Comparison of ENCODE assay signal across 8 cellular contexts in the genomic region with DNA sequence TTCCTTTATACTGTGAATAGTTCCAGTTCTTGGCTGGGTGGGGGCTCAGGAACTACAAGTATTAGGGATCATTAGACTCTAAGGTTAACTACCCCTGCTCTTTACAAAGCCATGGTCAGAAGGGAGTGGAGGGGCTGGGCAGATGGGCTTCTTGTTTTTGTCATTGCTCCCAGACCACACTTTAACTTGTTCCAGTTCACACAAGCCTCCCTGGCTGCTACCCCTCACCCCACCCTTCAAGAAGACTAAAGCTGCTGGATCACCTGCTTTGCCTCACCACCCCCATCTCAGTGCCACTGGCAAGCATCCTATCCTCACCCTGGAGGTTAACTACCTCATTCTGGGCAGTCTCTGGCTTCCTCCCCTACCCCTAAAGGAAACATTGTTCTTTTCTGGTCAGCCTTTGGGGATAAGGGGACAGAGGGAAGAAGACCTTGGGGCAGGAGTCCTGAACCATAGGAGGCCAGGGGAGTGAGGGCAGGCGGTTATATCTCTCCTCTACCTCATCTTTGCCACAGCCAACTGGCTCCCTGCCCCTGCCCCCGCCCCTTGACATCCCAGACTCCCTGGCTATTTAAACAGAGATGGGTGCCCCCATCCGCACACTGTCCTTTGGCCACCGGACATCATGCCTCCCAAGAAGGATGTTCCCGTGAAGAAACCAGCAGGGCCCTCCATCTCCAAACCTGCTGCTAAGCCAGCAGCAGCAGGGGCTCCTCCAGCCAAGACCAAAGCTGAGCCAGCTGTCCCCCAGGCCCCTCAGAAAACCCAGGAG. TPM values are rescaled to one million over a fixed set of nuclear protein-coding genes. Genes with fewer than 3 reads are reported as not detected.
DNase-seq lines count a peak whose midpoint lies in the region; ATAC-seq and TF ChIP-seq lines count a peak whose summit lies in the region.

No MANE protein-coding gene starts in this region.

- peak overlapping the region; percentile 32 for H4K12ac ChIP-seq in trophoblast cell (ENCODE audit: low read depth, low read length)

- H3K4me3 ChIP-seq in GM12875 (ENCODE audit: low read depth, low read length), result peak overlapping the region; percentile 73
- H3K4me3 ChIP-seq in PC-9, result peak overlapping the region; percentile 77
- H3K4me3 ChIP-seq in endocrine pancreas (ENCODE audit: control insufficient read depth, insufficient read depth, low read length), result peak overlapping the region; percentile 71
- H3K4me3 ChIP-seq in trophoblast cell (ENCODE audit: low read depth, low read length), result no peak overlapping the region

- H4K8ac ChIP-seq in trophoblast cell (ENCODE audit: low read depth, low read length), result no peak overlapping the region

- no peak overlapping the region for H2BK120ac ChIP-seq in trophoblast cell (ENCODE audit: insufficient read depth, low read length, poor library complexity)

- DNase-seq in PC-9 (no peak), trophoblast cell (no peak), NCI-H748 treated with DMSO at 0.1 percent for 48 hours (lab: John Stamatoyannopoulos, UW) (no peak)
- no peak for DNase-seq in stimulated activated CD4-positive, alpha-beta T cell treated with anti-CD3 and anti-CD28 coated beads, Interleukin-1b, Interleukin-23, amount 100 ng/mL, for 48 hours
- no peak for DNase-seq in stimulated activated CD4-positive, alpha-beta T cell treated with anti-CD3 and anti-CD28 coated beads, Interleukin-2, amount 100 ng/mL, for 48 hours

- H3F3A ChIP-seq in PC-9 (ENCODE audit: insufficient read depth, low read depth), result peaks cover 22% of the 10 kb centered on the region; the same call in 1 of the 2 replicates

- no peak for ATAC-seq in GM18873 (IDR thresholded peaks at IDR 0.05; ENCODE audit: low FRiP score, unreplicated experiment)

- H4K91ac ChIP-seq in trophoblast cell (ENCODE audit: low read depth, low read length), result no peak overlapping the region

- no TSS peak for BruUV-seq in PC-9 (replicated peaks; lab: Mats Ljungman, UMichigan)

- H2AK5ac ChIP-seq in trophoblast cell (ENCODE audit: low read length), result no peak overlapping the region

- H3K27me3 ChIP-seq in PC-9 (ENCODE audit: insufficient read depth, low read depth) (no peaks in the 10 kb centered on the region), endocrine pancreas (ENCODE audit: control insufficient read depth, insufficient read depth, low read length) (no peaks in the 10 kb centered on the region), trophoblast cell (ENCODE audit: insufficient read depth, low read length) (no peaks in the 10 kb centered on the region)

- WGBS in trophoblast cell (ENCODE audit: extremely low coverage, insufficient coverage, insufficient read length), result no CpG with 5 or more reads among the region's 5 CpGs

- TF ChIP-seq CTCF in GM12875 (IDR thresholded peaks at IDR 0.05; ENCODE audit: borderline replicate concordance, insufficient read depth, low read depth, low read length) (no peak), PC-9 (conservative IDR thresholded peaks at IDR 0.05) (no peak)

- no peak overlapping the region for H2BK5ac ChIP-seq in trophoblast cell (ENCODE audit: low read depth, low read length, poor library complexity)

- H3K79me1 ChIP-seq in trophoblast cell (ENCODE audit: low read length), result peaks cover 16% of the 10 kb centered on the region

- no peak overlapping the region for H3K27ac ChIP-seq in PC-9
- no peak overlapping the region for H3K27ac ChIP-seq in trophoblast cell (ENCODE audit: low read depth, low read length)

- CTCF ChIA-PET in PC-9 (lab: Charles Lee), result interaction anchor here (0.7 kb wide), 1 partner anchor 418 kb away, joined by 3 read pairs; no protein-coding TSS in a partner anchor

- intact Hi-C loops in PC-9 (cut with micrococcal nuclease; ENCODE audit: unreplicated experiment), result no loop called here

- H2AFZ ChIP-seq in PC-9 (peak overlapping the region; percentile 82; the same call in 1 of the 2 replicates), trophoblast cell (ENCODE audit: insufficient read depth, low read length, poor library complexity) (no peak overlapping the region)

- H3K9me2 ChIP-seq in PC-9 (ENCODE audit: insufficient read depth), result no peaks in the 10 kb centered on the region

- H2BK12ac ChIP-seq in trophoblast cell (ENCODE audit: low read length), result no peak overlapping the region

- POLR2A ChIA-PET in PC-9 (lab: Charles Lee; ENCODE audit: unreplicated experiment), result interaction anchor here (0.6 kb wide), 1 partner anchor 305 kb away, joined by 3 read pairs; no protein-coding TSS in a partner anchor

- peak overlapping the region; percentile 48 for H3K9ac ChIP-seq in endocrine pancreas (ENCODE audit: control insufficient read depth, insufficient read depth, low read length)
- no peak overlapping the region for H3K9ac ChIP-seq in trophoblast cell (ENCODE audit: low read length)

- H3K9me3 ChIP-seq in PC-9 (ENCODE audit: insufficient read depth, low read depth), result no peaks in the 10 kb centered on the region
- no peaks in the 10 kb centered on the region for H3K9me3 ChIP-seq in endocrine pancreas (ENCODE audit: control insufficient read depth, low read length)
- H3K9me3 ChIP-seq in trophoblast cell (ENCODE audit: insufficient read depth, low read depth, low read length), result peaks cover 2% of the 10 kb centered on the region

- H3K79me2 ChIP-seq in PC-9 (ENCODE audit: low read depth) (peaks cover 12% of the 10 kb centered on the region), trophoblast cell (ENCODE audit: control insufficient read depth, insufficient read depth, low read length, poor library complexity) (peaks cover 5% of the 10 kb centered on the region)

- H3K14ac ChIP-seq in trophoblast cell (ENCODE audit: low read length), result no peak overlapping the region

- no peak overlapping the region for H3K23ac ChIP-seq in trophoblast cell (ENCODE audit: low read length)

- peaks cover 29% of the 10 kb centered on the region for H3K4me1 ChIP-seq in PC-9 (replicated peaks; ENCODE audit: insufficient read depth)
- H3K4me1 ChIP-seq in endocrine pancreas (ENCODE audit: control insufficient read depth, insufficient read depth, low read length), result peaks cover 6% of the 10 kb centered on the region
- H3K4me1 ChIP-seq in trophoblast cell (ENCODE audit: control insufficient read depth in 1 of 2, insufficient read depth in 2 of 2, low read length in 2 of 2), result peaks cover 17% of the 10 kb centered on the region in 2 experiments

- H3K36me3 ChIP-seq in PC-9 (ENCODE audit: low read depth) (no peaks in the 10 kb centered on the region), endocrine pancreas (ENCODE audit: control insufficient read depth, insufficient read depth, low read length) (no peaks in the 10 kb centered on the region), trophoblast cell (ENCODE audit: control insufficient read depth in 1 of 2, insufficient read depth in 2 of 2, low read length in 2 of 2) (peaks cover 11 to 17% of the 10 kb centered on the region in 2 experiments)

- peak overlapping the region; percentile 7 for H3K4ac ChIP-seq in trophoblast cell (ENCODE audit: low read depth, low read length)

- no peaks in the 10 kb centered on the region for H4K20me1 ChIP-seq in PC-9 (ENCODE audit: insufficient read depth)

- H3K18ac ChIP-seq in trophoblast cell (ENCODE audit: low read length), result no peak overlapping the region

- H3K4me2 ChIP-seq in PC-9 (peak overlapping the region; percentile 88), trophoblast cell (ENCODE audit: low read length) (peak overlapping the region; percentile 100)

RNA-seq across cellular contexts. Expression of gene MYL6B, which starts 1.1 kb away (rescaled TPM):
- total RNA-seq in PC-9 (2021), result 120 and 121 TPM in 2 replicates
- 91.8 and 91.9 TPM in 2 replicates for polyA plus RNA-seq in trophoblast cell (2013)

RNA-seq across cellular contexts. Expression of gene MYL6, which starts 4.7 kb away (rescaled TPM):
- 666 and 697 TPM in 2 replicates for total RNA-seq in PC-9 (2021)
- polyA plus RNA-seq in trophoblast cell (2013), result 2,027 and 2,059 TPM in 2 replicates

RNA-seq across cellular contexts. Expression of gene ESYT1, which starts 25.4 kb away (rescaled TPM):
- total RNA-seq in PC-9 (2021), result 46.1 and 52.2 TPM in 2 replicates
- polyA plus RNA-seq in trophoblast cell (2013), result 56.2 and 64.3 TPM in 2 replicates

RNA-seq across cellular contexts. Expression of gene ZC3H10, which starts 35.4 kb away (rescaled TPM):
- total RNA-seq in PC-9 (2021), result 4.4 and 6.5 TPM in 2 replicates
- 2.0 TPM in 2 replicates for polyA plus RNA-seq in trophoblast cell (2013)

RNA-seq across cellular contexts. Expression of gene SMARCC2, which starts 35.8 kb away (rescaled TPM):
- 70.3 and 86.4 TPM in 2 replicates for total RNA-seq in PC-9 (2021)
- 34.7 and 35.1 TPM in 2 replicates for polyA plus RNA-seq in trophoblast cell (2013)
